ENCODE assay signal across 15 cellular contexts in the genomic region with DNA sequence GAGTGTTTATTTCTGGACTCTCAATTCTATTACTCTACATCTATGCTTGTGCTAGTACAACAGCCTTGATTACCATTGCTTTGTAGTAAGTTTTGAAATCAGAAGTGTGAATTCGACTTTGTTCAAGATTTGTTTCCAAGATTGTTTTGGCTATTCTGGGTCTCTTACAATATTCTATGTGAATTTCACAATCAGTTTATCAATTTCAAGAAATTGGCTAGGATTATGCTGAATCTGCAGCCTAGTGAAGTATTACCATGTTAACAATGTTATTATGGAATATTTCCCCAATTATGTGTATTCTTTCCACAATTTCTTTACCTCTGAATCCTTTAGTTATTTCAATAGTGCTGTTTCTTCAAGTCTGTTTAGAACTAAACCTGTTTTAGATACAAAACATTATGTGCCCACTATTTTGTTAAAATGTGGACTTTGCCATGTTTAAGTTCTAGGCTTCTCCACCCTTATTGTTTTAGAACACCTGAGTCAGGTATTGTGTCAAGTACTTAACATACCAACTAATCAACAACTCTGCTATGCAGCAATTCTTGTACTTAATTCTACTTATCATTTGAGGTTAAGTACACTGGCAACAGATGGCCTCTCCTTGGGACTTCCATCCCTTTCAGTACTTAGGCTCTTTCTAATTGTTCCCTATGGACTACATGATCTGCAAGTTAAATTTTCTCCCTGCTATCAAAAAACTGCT. TPM values are rescaled to one million over a fixed set of nuclear protein-coding genes. Genes with fewer than 3 reads are reported as not detected.
DNase-seq lines count a peak whose midpoint lies in the region; ATAC-seq, FAIRE-seq and TF ChIP-seq lines count a peak whose summit lies in the region.
"Had no signal": no experiment of that assay in that cellular context is flagged by ENCODE, and none has a peak within 500 bp of the region (broad histone marks: within the 10 kb centered on the region; RNA-seq: fewer than 3 reads in every experiment).

No MANE protein-coding gene starts in this region.

- TF ChIP-seq EP300 in A549 (IDR thresholded peaks at IDR 0.05), result no peak

- TF ChIP-seq RAD21 in A549 (conservative IDR thresholded peaks at IDR 0.05 in 1 of 2, IDR thresholded peaks at IDR 0.05 in 1 of 2), result no peak

- CTCF ChIA-PET in A549 (lab: Yijun Ruan, JAX), result no interaction called here
- CTCF ChIA-PET in activated CD4-positive, alpha-beta memory T cell treated with anti-CD3 and anti-CD28 coated beads, Interleukin-2, amount 10 ng/mL, durations not matched to agents 7 days and 5 days (lab: Charles Lee), result no interaction called here

- H3K9me3 Mint-ChIP-seq in activated CD4-positive, alpha-beta memory T cell treated with anti-CD3 and anti-CD28 coated beads, Interleukin-2, amount 10 ng/mL, durations not matched to agents 7 days and 5 days, result no peaks in the 10 kb centered on the region
- H3K9me3 Mint-ChIP-seq: activated T-helper 17 cell treated with anti-CD3 and anti-CD28 coated beads, Interleukin-2, amount 50 U/mL, for 72 hours had no signal

- peaks cover 4% of the 10 kb centered on the region for H3K4me1 Mint-ChIP-seq in activated CD4-positive, alpha-beta memory T cell treated with anti-CD3 and anti-CD28 coated beads, Interleukin-2, amount 10 ng/mL, durations not matched to agents 7 days and 5 days
- H3K4me1 Mint-ChIP-seq: activated T-helper 17 cell treated with anti-CD3 and anti-CD28 coated beads, Interleukin-2, amount 50 U/mL, for 72 hours had no signal

- peaks cover 28% of the 10 kb centered on the region for H3K36me3 ChIP-seq in BE2C

- H3K4me2 ChIP-seq in A549, result no peak overlapping the region

- H3K4me3 ChIP-seq in A549 (no peak overlapping the region), BE2C (ENCODE audit: low read depth, low read length) (no peak overlapping the region), right cardiac atrium (ENCODE audit: low read length) (no peak overlapping the region)
- H3K4me3 ChIP-seq: heart right ventricle, psoas muscle, stomach had no signal

- WGBS in A549 (ENCODE audit: missing lambda C conversion rate), result 32% methylated on average over 1 of the region's 1 CpG
- WGBS in right cardiac atrium, result 60% methylated on average over 1 of the region's 1 CpG

- ATAC-seq in A549, result peak; percentile 14 to 35; a peak in 4 of 6 replicates
- ATAC-seq in left lobe of liver, result peak; percentile 16
- ATAC-seq in GM21529 (IDR thresholded peaks at IDR 0.05; ENCODE audit: unreplicated experiment), result no peak
- ATAC-seq in right cardiac atrium, result no peak
- ATAC-seq: activated T-helper 17 cell treated with anti-CD3 and anti-CD28 coated beads, Interleukin-2, amount 50 U/mL, for 72 hours; heart right ventricle; left ventricle myocardium superior had no signal

- no peaks in the 10 kb centered on the region for H3K9me3 ChIP-seq in A549
- H3K9me3 ChIP-seq in BE2C, result no peaks in the 10 kb centered on the region
- no peaks in the 10 kb centered on the region for H3K9me3 ChIP-seq in right cardiac atrium (ENCODE audit: control insufficient read depth, low read length)
- H3K9me3 ChIP-seq: heart right ventricle, psoas muscle, stomach had no signal

- TF ChIP-seq POLR2A in A549 (IDR thresholded peaks at IDR 0.05; ENCODE audit: low read length), result no peak

- intact Hi-C loops in right cardiac atrium (cut with DNase I), result no loop called here

- H3K27me3 ChIP-seq in BE2C (no peaks in the 10 kb centered on the region), right cardiac atrium (ENCODE audit: control insufficient read depth, insufficient read depth) (no peaks in the 10 kb centered on the region)
- H3K27me3 ChIP-seq: heart right ventricle, stomach had no signal

- H3K4me1 ChIP-seq in A549 (peaks cover under 1% of the 10 kb centered on the region; the same call in 1 of the 3 replicates), BE2C (no peaks in the 10 kb centered on the region), right cardiac atrium (ENCODE audit: control insufficient read depth, insufficient read depth, low read length) (no peaks in the 10 kb centered on the region)
- H3K4me1 ChIP-seq: psoas muscle had no signal

- no peak overlapping the region for H3K4me3 Mint-ChIP-seq in activated CD4-positive, alpha-beta memory T cell treated with anti-CD3 and anti-CD28 coated beads, Interleukin-2, amount 10 ng/mL, durations not matched to agents 7 days and 5 days
- H3K4me3 Mint-ChIP-seq: activated T-helper 17 cell treated with anti-CD3 and anti-CD28 coated beads, Interleukin-2, amount 50 U/mL, for 72 hours had no signal

- H3K36me3 Mint-ChIP-seq in activated CD4-positive, alpha-beta memory T cell treated with anti-CD3 and anti-CD28 coated beads, Interleukin-2, amount 10 ng/mL, durations not matched to agents 7 days and 5 days (ENCODE audit: low read depth), result peaks cover 48% of the 10 kb centered on the region

- POLR2A ChIA-PET in A549 (lab: Yijun Ruan, JAX), result no interaction called here
- POLR2A ChIA-PET in activated CD4-positive, alpha-beta memory T cell treated with anti-CD3 and anti-CD28 coated beads, Interleukin-2, amount 10 ng/mL, durations not matched to agents 7 days and 5 days (lab: Charles Lee), result interaction anchor here (1.7 to 2.6 kb wide), 3 partner anchors 13 to 189 kb away, joined by 5 to 9 read pairs (median 9); partner anchors contain the start of gene TMEM35B

- FAIRE-seq in A549 (lab: Jason Lieb, UNC), result no peak

- TF ChIP-seq CTCF in A549 (IDR thresholded peaks at IDR 0.05) (no peak), BE2C (IDR thresholded peaks at IDR 0.05; ENCODE audit: low read depth, low read length) (no peak)

- no peak overlapping the region for H3K27ac ChIP-seq in A549
- no peak overlapping the region for H3K27ac ChIP-seq in right cardiac atrium (ENCODE audit: low read length)
- H3K27ac ChIP-seq: heart right ventricle, psoas muscle, stomach had no signal

- DNase-seq in A549 (ENCODE audit: low read depth in 1 of 2, low spot score in 1 of 2) (no peak), DMS53 (lab: John Stamatoyannopoulos, UW) (peak; percentile 37), NCI-H524 treated with DMSO at 0.1 percent for 48 hours (lab: John Stamatoyannopoulos, UW) (peak; percentile 71), left lobe of liver (ENCODE audit: low spot score) (no peak), BE2C (no peak), right cardiac atrium (no peak)
- DNase-seq in activated CD4-positive, alpha-beta memory T cell treated with anti-CD3 and anti-CD28 coated beads, Interleukin-2, amount 10 ng/mL, durations not matched to agents 7 days and 5 days, result no peak
- DNase-seq: heart right ventricle; left ventricle myocardium superior; NCI-H774; psoas muscle; stimulated activated CD4-positive, alpha-beta T cell treated with anti-CD3 and anti-CD28 coated beads, Interleukin-4, amount 100 ng/mL, for 4 hours; stomach had no signal

- H3K27ac Mint-ChIP-seq in activated CD4-positive, alpha-beta memory T cell treated with anti-CD3 and anti-CD28 coated beads, Interleukin-2, amount 10 ng/mL, durations not matched to agents 7 days and 5 days, result no peak overlapping the region
- H3K27ac Mint-ChIP-seq: activated T-helper 17 cell treated with anti-CD3 and anti-CD28 coated beads, Interleukin-2, amount 50 U/mL, for 72 hours had no signal

- no peaks in the 10 kb centered on the region for H3K27me3 Mint-ChIP-seq in activated CD4-positive, alpha-beta memory T cell treated with anti-CD3 and anti-CD28 coated beads, Interleukin-2, amount 10 ng/mL, durations not matched to agents 7 days and 5 days
- H3K27me3 Mint-ChIP-seq: activated T-helper 17 cell treated with anti-CD3 and anti-CD28 coated beads, Interleukin-2, amount 50 U/mL, for 72 hours had no signal

TF ChIP-seq in A549, 52 proteins besides CTCF, POLR2A, EP300 and RAD21:
- TF ChIP-seq BHLHE40 (IDR thresholded peaks at IDR 0.05; ENCODE audit: low read depth, low read length) (no peak), BCL3 (IDR thresholded peaks at IDR 0.05) (0 out of 3 replicates have a peak, but pooled peaks have one; percentile 18)
- TF ChIP-seq, protein P1, sequence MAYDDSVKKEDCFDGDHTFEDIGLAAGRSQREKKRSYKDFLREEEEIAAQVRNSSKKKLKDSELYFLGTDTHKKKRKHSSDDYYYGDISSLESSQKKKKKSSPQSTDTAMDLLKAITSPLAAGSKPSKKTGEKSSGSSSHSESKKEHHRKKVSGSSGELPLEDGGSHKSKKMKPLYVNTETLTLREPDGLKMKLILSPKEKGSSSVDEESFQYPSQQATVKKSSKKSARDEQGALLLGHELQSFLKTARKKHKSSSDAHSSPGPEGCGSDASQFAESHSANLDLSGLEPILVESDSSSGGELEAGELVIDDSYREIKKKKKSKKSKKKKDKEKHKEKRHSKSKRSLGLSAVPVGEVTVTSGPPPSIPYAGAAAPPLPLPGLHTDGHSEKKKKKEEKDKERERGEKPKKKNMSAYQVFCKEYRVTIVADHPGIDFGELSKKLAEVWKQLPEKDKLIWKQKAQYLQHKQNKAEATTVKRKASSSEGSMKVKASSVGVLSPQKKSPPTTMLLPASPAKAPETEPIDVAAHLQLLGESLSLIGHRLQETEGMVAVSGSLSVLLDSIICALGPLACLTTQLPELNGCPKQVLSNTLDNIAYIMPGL (CRISPR knock-in tag; IDR thresholded peaks at IDR 0.05; ENCODE audit: borderline replicate concordance), result no peak

RNA-seq across cellular contexts. Expression of gene SFPQ, which starts 19.3 kb away (rescaled TPM):
- polyA plus RNA-seq in A549 (2011; rRNA removed), result 99.6 and 151 TPM in 2 replicates
- polyA plus RNA-seq in A549 (2012; cell fraction: cytosol; rRNA removed), result 63.4 and 70.1 TPM in 2 replicates
- polyA plus RNA-seq in A549 (2012; cell fraction: nucleus; rRNA removed), result 176 and 221 TPM in 2 replicates
- 327 to 363 TPM (median 332 TPM) in 3 replicates for polyA plus RNA-seq in A549 (2017; fragmentation: RNase III; extraction: RNeasy Plus Mini Kit Qiagen cat#74134 plus additional on column Dnase treatment)
- 36.4 and 43.9 TPM in 2 replicates for polyA minus RNA-seq in A549 (2011; rRNA and poly(A)+ RNA removed)
- total RNA-seq in left lobe of liver, result 55.9 TPM
- 234 TPM for polyA plus RNA-seq in BE2C (2012; ENCODE audit: insufficient read depth, insufficient read length, low read depth)
- total RNA-seq in activated CD4-positive, alpha-beta memory T cell treated with anti-CD3 and anti-CD28 coated beads, Interleukin-2, amount 10 ng/mL, durations not matched to agents 7 days and 5 days, result 100 to 1,000 TPM; 319 to 328 TPM
- 100 to 1,000 TPM in 2 of 4 donors, 10 to 100 TPM in 2; 91.9 to 130 (median 105) TPM for total RNA-seq in right cardiac atrium
- polyA plus RNA-seq in right cardiac atrium, result 101 TPM

Comparison
In these comparisons a context has a peak if more than half of its experiments do, and no peak if none do; other contexts are left out.
1. ATAC-seq: peak in A549 (2 of 2) and left lobe of liver (single experiment); none in GM21529 (single experiment) and right cardiac atrium (0 of 2).
2. DNase-seq: peak in DMS53 (single experiment) and NCI-H524 treated with DMSO at 0.1 percent for 48 hours (single experiment); none in A549 (0 of 2), left lobe of liver (single experiment), BE2C (single experiment), activated CD4-positive, alpha-beta memory T cell treated with anti-CD3 and anti-CD28 coated beads, Interleukin-2, amount 10 ng/mL, durations not matched to agents 7 days and 5 days (single experiment) and right cardiac atrium (0 of 3).